In genomic region chr13:51175639-51176038, GRCh38 we compare ENCODE assay signal across 19 cellular contexts. TPM values are rescaled to one million over a fixed set of nuclear protein-coding genes. Genes with fewer than 3 reads are reported as not detected.
A peak's percentile ranks its signal among the peaks of the same experiment; 100 is the strongest.
DNase-seq lines count a peak whose midpoint lies in the region; ATAC-seq and TF ChIP-seq lines count a peak whose summit lies in the region.
"Had no signal": no experiment of that assay in that cellular context is flagged by ENCODE, and none has a peak within 500 bp of the region (broad histone marks: within the 10 kb centered on the region; RNA-seq: fewer than 3 reads in every experiment).

No MANE protein-coding gene starts in this region.

- no peak overlapping the region for H3K23ac ChIP-seq in H9 (ENCODE audit: insufficient read length, low read depth, low read length)

- peaks cover 4% of the 10 kb centered on the region for H3K4me1 ChIP-seq in H9 (ENCODE audit: insufficient read depth, low read length)
- H3K4me1 ChIP-seq in iPS-15b (ENCODE audit: control insufficient read depth, insufficient read depth, low read length) = peaks cover 19% of the 10 kb centered on the region
- H3K4me1 ChIP-seq: BLaER1 treated with 17β-estradiol and CSF1 and Interleukin-3, amounts not matched to agents 10 nM and 100 nM had no signal

- peaks cover 36% of the 10 kb centered on the region for H3K36me3 ChIP-seq in iPS-15b (ENCODE audit: control insufficient read depth, insufficient read depth, low read length)
- H3K36me3 ChIP-seq: BLaER1 treated with 17β-estradiol and CSF1 and Interleukin-3, amounts not matched to agents 10 nM and 100 nM had no signal

- H3K18ac ChIP-seq in H9 (ENCODE audit: insufficient read length, low read depth, low read length) = no peak overlapping the region

- intact Hi-C loops in dorsolateral prefrontal cortex (cut with DNase I) = no loop called here

- peaks cover 3 to 8% of the 10 kb centered on the region in 2 experiments; a peak in 3 of 5 replicates for H3K9me3 Mint-ChIP-seq in H9
- no peaks in the 10 kb centered on the region for H3K9me3 Mint-ChIP-seq in WTC11
- no peaks in the 10 kb centered on the region for H3K9me3 Mint-ChIP-seq in neural crest cell
- H3K9me3 Mint-ChIP-seq: CD8-positive, alpha-beta T cell had no signal

- H3K27ac Mint-ChIP-seq in H9 = peak overlapping the region; percentile 58 to 97 (median 95); a peak in 6 of 7 replicates
- H3K27ac Mint-ChIP-seq in WTC11 = peak overlapping the region; percentile 88
- peak overlapping the region; percentile 70 for H3K27ac Mint-ChIP-seq in neural crest cell (ENCODE audit: unreplicated experiment)
- H3K27ac Mint-ChIP-seq: B cell; CD8-positive, alpha-beta T cell; IgD-negative memory B cell had no signal

- H3K9ac ChIP-seq in H9 (ENCODE audit: extremely low read depth, insufficient read length, low read length) = no peak overlapping the region
- H3K9ac ChIP-seq in iPS-15b (ENCODE audit: low read depth, low read length) = peak overlapping the region; percentile 68
- H3K9ac ChIP-seq: BLaER1 treated with 17β-estradiol and CSF1 and Interleukin-3, amounts not matched to agents 10 nM and 100 nM; GM23248 had no signal

- H2BK12ac ChIP-seq in H9 (ENCODE audit: insufficient read length, low read depth, low read length) = no peak overlapping the region

- POLR2A ChIA-PET in WTC11 (lab: Charles Lee) = interaction anchor here (0.7 to 1.2 kb wide), 2 partner anchors 50 to 107 kb away, joined by 3 read pairs; no protein-coding TSS in a partner anchor

- no CpG with 5 or more reads among the region's 1 CpG for WGBS in H9 (ENCODE audit: extremely low coverage, insufficient read length, low lambda C conversion rate)

- H2BK20ac ChIP-seq in H9 (ENCODE audit: low read depth, low read length, poor library complexity, severe bottlenecking) = no peak overlapping the region

- no peaks in the 10 kb centered on the region for H3K23me2 ChIP-seq in H9 (ENCODE audit: insufficient read length, low read depth, low read length, poor library complexity, severe bottlenecking)

- H3K27ac ChIP-seq in H9 (ENCODE audit: insufficient read length, low read depth, low read length) (peak overlapping the region; percentile 7), dorsolateral prefrontal cortex (no peak overlapping the region)
- H3K27ac ChIP-seq: BLaER1 treated with 17β-estradiol and CSF1 and Interleukin-3, amounts not matched to agents 10 nM and 100 nM; GM23248 had no signal

- H2AK5ac ChIP-seq in H9 (ENCODE audit: insufficient read length, low read length) = no peak overlapping the region

- DNase-seq in H9 = no peak
- DNase-seq in WTC11 (ENCODE audit: low spot score) = no peak
- DNase-seq in neural crest cell (ENCODE audit: low read depth, low spot score) = no peak
- no peak for DNase-seq in NCI-H1417 treated with DMSO at 0.1 percent for 48 hours (lab: John Stamatoyannopoulos, UW)
- no peak for DNase-seq in NCI-H446 treated with DMSO at 0.1 percent for 48 hours (lab: John Stamatoyannopoulos, UW)
- DNase-seq in dorsolateral prefrontal cortex = no peak
- DNase-seq: Calu3; CD8-positive, alpha-beta T cell; DND-41; EL; GM23248; H7; KBM-7 had no signal

- H3K36me3 Mint-ChIP-seq in H9 (ENCODE audit: insufficient read depth in 1 of 3, low read depth in 3 of 3) = peaks cover 85 to 93% (median 93%) of the 10 kb centered on the region in 3 experiments
- peaks cover 98% of the 10 kb centered on the region for H3K36me3 Mint-ChIP-seq in WTC11
- H3K36me3 Mint-ChIP-seq in neural crest cell (ENCODE audit: low read depth) = peaks cover 4% of the 10 kb centered on the region
- H3K36me3 Mint-ChIP-seq: CD8-positive, alpha-beta T cell; IgD-negative memory B cell had no signal

- no peak overlapping the region for H3K56ac ChIP-seq in H9 (ENCODE audit: insufficient read length, low read depth, low read length)

- H2BK5ac ChIP-seq in H9 (ENCODE audit: insufficient read length, low read length) = no peak overlapping the region

- no peak overlapping the region for H3K14ac ChIP-seq in H9 (ENCODE audit: insufficient read depth, low read length)

- peak overlapping the region; percentile 68 to 81 for H3K4me3 Mint-ChIP-seq in H9
- peak overlapping the region; percentile 97 for H3K4me3 Mint-ChIP-seq in WTC11
- H3K4me3 Mint-ChIP-seq in neural crest cell = no peak overlapping the region
- H3K4me3 Mint-ChIP-seq: B cell; CD8-positive, alpha-beta T cell; IgD-negative memory B cell had no signal

- H4K8ac ChIP-seq in H9 (replicated peaks; ENCODE audit: insufficient read length, low read depth, low read length) = no peak overlapping the region

- H3K79me2 ChIP-seq in H9 (ENCODE audit: insufficient read depth, low read length) = peaks cover 2% of the 10 kb centered on the region; the same call in 1 of the 2 replicates

- H3K4me3 ChIP-seq in iPS-15b (ENCODE audit: low read depth, low read length) (peak overlapping the region; percentile 36), dorsolateral prefrontal cortex (no peak overlapping the region)
- H3K4me3 ChIP-seq: BLaER1 treated with 17β-estradiol and CSF1 and Interleukin-3, amounts not matched to agents 10 nM and 100 nM; GM23248 had no signal

- no peak overlapping the region for H2AFZ ChIP-seq in H9 (ENCODE audit: low read length)
- H2AFZ ChIP-seq: GM23248 had no signal

- H3K27me3 ChIP-seq in H9 (ENCODE audit: insufficient read depth, low read length) (no peaks in the 10 kb centered on the region), iPS-15b (ENCODE audit: control insufficient read depth, insufficient read depth, low read length) (no peaks in the 10 kb centered on the region), dorsolateral prefrontal cortex (peaks cover 0 to 8% (median 0%) of the 10 kb centered on the region in 45 donors)
- H3K27me3 ChIP-seq: BLaER1 treated with 17β-estradiol and CSF1 and Interleukin-3, amounts not matched to agents 10 nM and 100 nM had no signal

- no peak overlapping the region for H3T11ph ChIP-seq in H9 (ENCODE audit: low read length)

- no peak overlapping the region for H4K91ac ChIP-seq in H9 (ENCODE audit: insufficient read length, low read depth, low read length)

- H4K5ac ChIP-seq in H9 (ENCODE audit: insufficient read length, low read depth, low read length) = no peak overlapping the region

- H3K9me3 ChIP-seq in H9 (ENCODE audit: control insufficient read depth, low read depth, low read length) (no peaks in the 10 kb centered on the region), iPS-15b (ENCODE audit: control insufficient read depth, insufficient read depth, low read length) (no peaks in the 10 kb centered on the region)

- H3K4me2 ChIP-seq in H9 (ENCODE audit: insufficient read depth, insufficient read length, low read length) = no peak overlapping the region
- H3K4me2 ChIP-seq: BLaER1 treated with 17β-estradiol and CSF1 and Interleukin-3, amounts not matched to agents 10 nM and 100 nM had no signal

- no peaks in the 10 kb centered on the region for H4K20me1 ChIP-seq in H9 (ENCODE audit: control insufficient read depth, insufficient read depth, insufficient read length)
- H4K20me1 ChIP-seq: BLaER1 treated with 17β-estradiol and CSF1 and Interleukin-3, amounts not matched to agents 10 nM and 100 nM had no signal

- no peaks in the 10 kb centered on the region for H3K79me1 ChIP-seq in H9 (ENCODE audit: insufficient read depth, low read depth, low read length, poor library complexity, severe bottlenecking)

- ATAC-seq in WTC11 = no peak
- ATAC-seq: CD8-positive, alpha-beta T cell; HepG2 had no signal

- TF ChIP-seq CTCF in H9 (conservative IDR thresholded peaks at IDR 0.05) (no peak), WTC11 (IDR thresholded peaks at IDR 0.05) (no peak), neural crest cell (conservative IDR thresholded peaks at IDR 0.05) (no peak), dorsolateral prefrontal cortex (IDR thresholded peaks at IDR 0.05 in 54 of 56, conservative IDR thresholded peaks at IDR 0.05 in 2 of 56; ENCODE audit: low read depth in 1 of 56, partially characterized antibody in 56 of 56) (no peak)

- H3K27me3 Mint-ChIP-seq in H9 (ENCODE audit: low read depth) (no peaks in the 10 kb centered on the region; the same call in none of the 2 replicates), WTC11 (ENCODE audit: low read depth) (no peaks in the 10 kb centered on the region), neural crest cell (ENCODE audit: low read depth) (peaks cover 44% of the 10 kb centered on the region)

- H3K4me1 Mint-ChIP-seq in H9 = peaks cover 63 to 72% of the 10 kb centered on the region in 2 experiments
- peaks cover 72% of the 10 kb centered on the region for H3K4me1 Mint-ChIP-seq in WTC11
- no peaks in the 10 kb centered on the region for H3K4me1 Mint-ChIP-seq in neural crest cell
- H3K4me1 Mint-ChIP-seq: B cell, IgD-negative memory B cell had no signal

- H2BK120ac ChIP-seq in H9 (ENCODE audit: low read depth, low read length, poor library complexity, severe bottlenecking) = no peak overlapping the region

- no peak overlapping the region for H3K4ac ChIP-seq in H9 (ENCODE audit: low read depth, low read length)

- H2BK15ac ChIP-seq in H9 (ENCODE audit: low read depth, low read length) = no peak overlapping the region

- CTCF ChIA-PET in WTC11 (lab: Charles Lee) = interaction anchor here (2.5 kb wide), 1 partner anchor 50 kb away, joined by 13 read pairs; no protein-coding TSS in a partner anchor

TF ChIP-seq in WTC11, 78 proteins besides CTCF, POLR2A, EP300 and RAD21:
- TF ChIP-seq PRRX2 (CRISPR knock-in tag; IDR thresholded peaks at IDR 0.05) = 0 out of 2 replicates have a peak, but pooled peaks have one; percentile 50
- no peak for TF ChIP-seq ELF4 (CRISPR knock-in tag; IDR thresholded peaks at IDR 0.05; ENCODE audit: low read depth)
- TF ChIP-seq NFATC4 (CRISPR knock-in tag; IDR thresholded peaks at IDR 0.05) = 0 out of 2 replicates have a peak, but pooled peaks have one; percentile 56

RNA-seq across cellular contexts. Expression of gene FAM124A, which starts 46.6 kb away (rescaled TPM):
- total RNA-seq in H9 (2021) (40.1 and 41.9 TPM in 2 replicates), WTC11 (2021) (41.2 to 45.8 TPM (median 41.6 TPM) in 3 replicates), neural crest cell (3.7 and 3.8 TPM in 2 replicates), dorsolateral prefrontal cortex (100 to 1,000 TPM in 1 of 120 experiments, 10 to 100 TPM in 119; 15.1 to 107 (median 29.8) TPM)
- total RNA-seq: GM23248, HepG2, HT-29 had no signal
